In the genomic region with DNA sequence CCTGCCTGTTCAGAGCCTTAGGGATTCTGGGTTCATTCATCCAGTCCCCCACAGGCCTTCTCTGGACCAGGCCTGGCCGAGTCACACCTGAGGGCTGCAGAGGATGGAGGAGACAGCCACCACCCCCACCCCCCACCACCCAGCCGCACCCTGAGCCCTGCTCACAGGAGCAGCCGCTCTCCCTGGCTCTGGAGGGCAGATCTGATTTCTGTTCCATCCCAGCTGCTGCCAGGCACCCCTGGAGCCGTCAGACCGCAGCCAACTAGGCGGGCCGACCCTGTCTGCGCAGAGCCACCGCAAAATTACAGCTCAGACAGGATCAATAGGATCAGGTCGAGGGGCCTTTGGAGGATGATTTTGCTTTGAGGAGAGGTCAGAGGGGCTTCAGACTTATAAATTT, we compare ENCODE assay signal across 23 cellular contexts. TPM values are rescaled to one million over a fixed set of nuclear protein-coding genes. Genes with fewer than 3 reads are reported as not detected.
DNase-seq lines count a peak whose midpoint lies in the region; ATAC-seq, FAIRE-seq and TF ChIP-seq lines count a peak whose summit lies in the region.
"Had no signal": no experiment of that assay in that cellular context is flagged by ENCODE, and none has a peak within 500 bp of the region (broad histone marks: within the 10 kb centered on the region; RNA-seq: fewer than 3 reads in every experiment).

No MANE protein-coding gene starts in this region.

- no TSS peak for BruUV-seq in HepG2 (replicated peaks; lab: Mats Ljungman, UMichigan)

- H3K79me2 ChIP-seq in HepG2 (ENCODE audit: insufficient read depth, low read length): no peaks in the 10 kb centered on the region
- H3K79me2 ChIP-seq in trophoblast cell (ENCODE audit: control insufficient read depth, insufficient read depth, low read length, poor library complexity): no peaks in the 10 kb centered on the region
- no peaks in the 10 kb centered on the region; the same call in 1 of the 2 replicates for H3K79me2 ChIP-seq in H9 (ENCODE audit: insufficient read depth, low read length)

- TF ChIP-seq RAD21 in liver (IDR thresholded peaks at IDR 0.05) (no peak), HepG2 (CRISPR knock-in tag; IDR thresholded peaks at IDR 0.05) (no peak)

- H2AFZ ChIP-seq in HepG2 (ENCODE audit: low read length) (no peak overlapping the region), trophoblast cell (ENCODE audit: insufficient read depth, low read length, poor library complexity) (no peak overlapping the region), H9 (ENCODE audit: low read length) (no peak overlapping the region)

- no peak overlapping the region for H3K14ac ChIP-seq in trophoblast cell (ENCODE audit: low read length)
- H3K14ac ChIP-seq in H9 (ENCODE audit: insufficient read depth, low read length): no peak overlapping the region

- TF ChIP-seq CTCF in liver (IDR thresholded peaks at IDR 0.05; ENCODE audit: low read depth, low read length, missing input control): no peak
- TF ChIP-seq CTCF in HepG2 (CRISPR knock-in tag; IDR thresholded peaks at IDR 0.05): no peak
- TF ChIP-seq CTCF in brain (conservative IDR thresholded peaks at IDR 0.05): no peak
- no peak for TF ChIP-seq CTCF in upper lobe of right lung (IDR thresholded peaks at IDR 0.05)
- no peak for TF ChIP-seq CTCF in heart left ventricle (IDR thresholded peaks at IDR 0.05)
- TF ChIP-seq CTCF in H9 (conservative IDR thresholded peaks at IDR 0.05): no peak

- H3K18ac ChIP-seq in trophoblast cell (ENCODE audit: low read length) (no peak overlapping the region), H9 (ENCODE audit: insufficient read length, low read depth, low read length) (no peak overlapping the region)

- peaks cover 18% of the 10 kb centered on the region for H3K4me1 Mint-ChIP-seq in brain
- H3K4me1 Mint-ChIP-seq in activated T-cell treated with anti-CD3 and anti-CD28 coated beads, Interleukin-2, amount 50 U/mL, for 72 hours (ENCODE audit: low read depth): peaks cover 10% of the 10 kb centered on the region
- peaks cover 27 to 54% of the 10 kb centered on the region in 2 experiments for H3K4me1 Mint-ChIP-seq in H9
- H3K4me1 Mint-ChIP-seq: IgD-negative memory B cell had no signal

- H2BK15ac ChIP-seq in H9 (ENCODE audit: low read depth, low read length): no peak overlapping the region

- no peak overlapping the region for H2AK5ac ChIP-seq in trophoblast cell (ENCODE audit: low read length)
- H2AK5ac ChIP-seq in H9 (ENCODE audit: insufficient read length, low read length): no peak overlapping the region

- H3K36me3 ChIP-seq in liver (ENCODE audit: control insufficient read depth in 4 of 4, insufficient read depth in 3 of 4, low read depth in 1 of 4, low read length in 3 of 4): no peaks in the 10 kb centered on the region
- H3K36me3 ChIP-seq in HepG2 (replicated peaks in 1 of 2; ENCODE audit: control insufficient read depth in 1 of 2, insufficient read depth in 2 of 2, low read length in 2 of 2): no peaks in the 10 kb centered on the region
- H3K36me3 ChIP-seq in trophoblast cell (ENCODE audit: control insufficient read depth in 1 of 2, insufficient read depth in 2 of 2, low read length in 2 of 2): no peaks in the 10 kb centered on the region
- no peaks in the 10 kb centered on the region for H3K36me3 ChIP-seq in upper lobe of right lung
- H3K36me3 ChIP-seq in heart left ventricle: no peaks in the 10 kb centered on the region

- H3K4me3 ChIP-seq in liver (ENCODE audit: low read depth in 1 of 3, low read length in 3 of 3) (peak overlapping the region; percentile 61 to 88 (median 86)), HepG2 (replicated peaks in 1 of 3; ENCODE audit: insufficient read depth in 1 of 3, low read depth in 2 of 3, low read length in 3 of 3) (no peak overlapping the region), trophoblast cell (ENCODE audit: low read depth, low read length) (no peak overlapping the region), upper lobe of right lung (no peak overlapping the region), heart left ventricle (no peak overlapping the region)

- DNase-seq in HepG2 (ENCODE audit: low spot score) (no peak), trophoblast cell (no peak), upper lobe of right lung (peak; percentile 18), heart left ventricle (no peak), H9 (no peak)
- DNase-seq in activated T-cell treated with anti-CD3 and anti-CD28 coated beads, Interleukin-2, amount 50 U/mL, for 72 hours: no peak
- DNase-seq: ACHN; AML-193; Calu3; CD4-positive, alpha-beta T cell; DMS53; H7; Kasumi-1; MM.1S; NCI-H1092 treated with DMSO at 0.1 percent for 48 hours; NCI-H446; OCI-M1 had no signal

- H3K27ac Mint-ChIP-seq in brain (peak overlapping the region in 3 of 5 experiments; percentile 15 to 54 (median 16)), H9 (peak overlapping the region in 1 of 3 experiments; percentile 54; a peak in 2 of 7 replicates)
- H3K27ac Mint-ChIP-seq in activated T-cell treated with anti-CD3 and anti-CD28 coated beads, Interleukin-2, amount 50 U/mL, for 72 hours: no peak overlapping the region
- H3K27ac Mint-ChIP-seq: IgD-negative memory B cell had no signal

- H2BK120ac ChIP-seq in trophoblast cell (ENCODE audit: insufficient read depth, low read length, poor library complexity) (no peak overlapping the region), H9 (ENCODE audit: low read depth, low read length, poor library complexity, severe bottlenecking) (no peak overlapping the region)

- 35% methylated on average over 10 of the region's 10 CpGs for WGBS in liver
- WGBS in HepG2 (ENCODE audit: low lambda C conversion rate): 57% methylated on average over 6 of the region's 10 CpGs
- no CpG with 5 or more reads among the region's 10 CpGs for WGBS in trophoblast cell (ENCODE audit: extremely low coverage, insufficient coverage, insufficient read length)
- 88 to 92% (median 89%) methylated on average over 9 to 10 of the region's 10 CpGs for WGBS in heart left ventricle, 4 donors
- WGBS in H9 (ENCODE audit: extremely low coverage, insufficient read length, low lambda C conversion rate): no CpG with 5 or more reads among the region's 10 CpGs

- no peak overlapping the region for H3K4me3 Mint-ChIP-seq in brain
- no peak overlapping the region for H3K4me3 Mint-ChIP-seq in activated T-cell treated with anti-CD3 and anti-CD28 coated beads, Interleukin-2, amount 50 U/mL, for 72 hours
- H3K4me3 Mint-ChIP-seq in H9: no peak overlapping the region
- H3K4me3 Mint-ChIP-seq: CD4-positive, alpha-beta T cell; IgD-negative memory B cell had no signal

- H3K4me2 ChIP-seq in HepG2 (ENCODE audit: low read depth, low read length): no peak overlapping the region
- H3K4me2 ChIP-seq in trophoblast cell (ENCODE audit: low read length): no peak overlapping the region
- H3K4me2 ChIP-seq in H9 (ENCODE audit: insufficient read depth, insufficient read length, low read length): no peak overlapping the region

- intact Hi-C loops in HepG2 (cut with micrococcal nuclease; ENCODE audit: unreplicated experiment) (no loop called here), upper lobe of right lung (cut with DNase I) (no loop called here), heart left ventricle (cut with DNase I) (no loop called here)

- H3K23ac ChIP-seq in trophoblast cell (ENCODE audit: low read length) (no peak overlapping the region), H9 (ENCODE audit: insufficient read length, low read depth, low read length) (no peak overlapping the region)

- H2BK20ac ChIP-seq in H9 (ENCODE audit: low read depth, low read length, poor library complexity, severe bottlenecking): no peak overlapping the region

- POLR2A ChIA-PET in HepG2 (lab: Yijun Ruan, JAX): no interaction called here

- H3K36me3 Mint-ChIP-seq in brain (peaks cover 26% of the 10 kb centered on the region), H9 (ENCODE audit: insufficient read depth in 1 of 3, low read depth in 3 of 3) (no peaks in the 10 kb centered on the region; a peak in 2 of 7 replicates)
- H3K36me3 Mint-ChIP-seq in activated T-cell treated with anti-CD3 and anti-CD28 coated beads, Interleukin-2, amount 50 U/mL, for 72 hours (ENCODE audit: insufficient read depth in 2 of 2): no peaks in the 10 kb centered on the region

- H4K91ac ChIP-seq in trophoblast cell (ENCODE audit: low read depth, low read length): no peak overlapping the region
- H4K91ac ChIP-seq in H9 (ENCODE audit: insufficient read length, low read depth, low read length): no peak overlapping the region

- no peaks in the 10 kb centered on the region for H3K9me3 ChIP-seq in liver (ENCODE audit: control insufficient read depth in 4 of 4, low read length in 3 of 4)
- no peaks in the 10 kb centered on the region for H3K9me3 ChIP-seq in HepG2 (ENCODE audit: low read length)
- peaks cover 2% of the 10 kb centered on the region for H3K9me3 ChIP-seq in trophoblast cell (ENCODE audit: insufficient read depth, low read depth, low read length)
- H3K9me3 ChIP-seq in upper lobe of right lung: no peaks in the 10 kb centered on the region
- peaks cover 0 to 6% (median 0%) of the 10 kb centered on the region in 12 donors for H3K9me3 ChIP-seq in heart left ventricle
- no peaks in the 10 kb centered on the region for H3K9me3 ChIP-seq in H9 (ENCODE audit: control insufficient read depth, low read depth, low read length)

- H4K8ac ChIP-seq in trophoblast cell (ENCODE audit: low read depth, low read length): no peak overlapping the region
- no peak overlapping the region for H4K8ac ChIP-seq in H9 (replicated peaks; ENCODE audit: insufficient read length, low read depth, low read length)

- no peaks in the 10 kb centered on the region for H4K20me1 ChIP-seq in HepG2 (ENCODE audit: insufficient read depth, low read length)
- H4K20me1 ChIP-seq in H9 (ENCODE audit: control insufficient read depth, insufficient read depth, insufficient read length): peaks cover 3% of the 10 kb centered on the region

- H2BK12ac ChIP-seq in trophoblast cell (ENCODE audit: low read length): no peak overlapping the region
- H2BK12ac ChIP-seq in H9 (ENCODE audit: insufficient read length, low read depth, low read length): no peak overlapping the region

- H3K9me3 Mint-ChIP-seq in brain: peaks cover 4 to 15% (median 6%) of the 10 kb centered on the region in 5 experiments
- H3K9me3 Mint-ChIP-seq in activated T-cell treated with anti-CD3 and anti-CD28 coated beads, Interleukin-2, amount 50 U/mL, for 72 hours: peaks cover 0 to 2% of the 10 kb centered on the region in 2 donors
- no peaks in the 10 kb centered on the region for H3K9me3 Mint-ChIP-seq in H9
- H3K9me3 Mint-ChIP-seq: CD4-positive, alpha-beta T cell had no signal

- CTCF ChIA-PET in HepG2 (lab: Yijun Ruan, JAX; ENCODE audit: low intra/inter-chr PET ratio, low total read pairs): no interaction called here

- in situ Hi-C loops in HepG2 (cut with HindIII; ENCODE audit: extremely low pct_ligation_motif_present, low pct_unique_long_range_greater_than_20kb): no loop called here

- no peak for FAIRE-seq in HepG2 (lab: Jason Lieb, UNC)
- FAIRE-seq: GM19239 had no signal

- H3K9ac ChIP-seq in liver (ENCODE audit: low read depth in 1 of 2, low read length in 2 of 2) (peak overlapping the region; percentile 70 to 83), HepG2 (ENCODE audit: insufficient read depth, low read depth, low read length) (no peak overlapping the region), trophoblast cell (ENCODE audit: low read length) (no peak overlapping the region), H9 (ENCODE audit: extremely low read depth, insufficient read length, low read length) (no peak overlapping the region)

- H3K79me1 ChIP-seq in trophoblast cell (ENCODE audit: low read length): no peaks in the 10 kb centered on the region
- H3K79me1 ChIP-seq in H9 (ENCODE audit: insufficient read depth, low read depth, low read length, poor library complexity, severe bottlenecking): peaks cover 3% of the 10 kb centered on the region

- no peak overlapping the region for H3K56ac ChIP-seq in H9 (ENCODE audit: insufficient read length, low read depth, low read length)

- no peak for TF ChIP-seq EP300 in HepG2 (IDR thresholded peaks at IDR 0.05; ENCODE audit: low read depth in 2 of 2, low read length in 2 of 2)
- no peak for TF ChIP-seq EP300 in HepG2 (CRISPR knock-in tag; IDR thresholded peaks at IDR 0.05; ENCODE audit: borderline replicate concordance)

- no peak for TF ChIP-seq POLR2A in HepG2 (IDR thresholded peaks at IDR 0.05; ENCODE audit: insufficient read depth in 1 of 2, low read depth in 2 of 2, low read length in 2 of 2)
- TF ChIP-seq POLR2A in heart left ventricle (IDR thresholded peaks at IDR 0.05): no peak

- H3K4ac ChIP-seq in trophoblast cell (ENCODE audit: low read depth, low read length) (no peak overlapping the region), H9 (ENCODE audit: low read depth, low read length) (no peak overlapping the region)

- H3K27me3 ChIP-seq in liver (ENCODE audit: control insufficient read depth in 4 of 4, insufficient read depth in 4 of 4, low read length in 3 of 4) (no peaks in the 10 kb centered on the region), HepG2 (ENCODE audit: control insufficient read depth in 1 of 2, insufficient read depth in 2 of 2, low read length in 2 of 2) (peaks cover 3 to 10% of the 10 kb centered on the region in 2 experiments; a peak in 3 of 5 replicates), trophoblast cell (ENCODE audit: insufficient read depth, low read length) (no peaks in the 10 kb centered on the region), upper lobe of right lung (peaks cover under 1% of the 10 kb centered on the region), heart left ventricle (peaks cover 0 to 18% (median 0%) of the 10 kb centered on the region in 9 donors), H9 (ENCODE audit: insufficient read depth, low read length) (no peaks in the 10 kb centered on the region)

- ATAC-seq in HepG2: no peak; the same call in 2 of the 3 replicates
- ATAC-seq in upper lobe of right lung: no peak
- ATAC-seq in heart left ventricle: no peak
- no peak for ATAC-seq in activated T-cell treated with anti-CD3 and anti-CD28 coated beads, Interleukin-2, amount 50 U/mL, for 72 hours (replicated peaks in 1 of 2)

- H3K23me2 ChIP-seq in H9 (ENCODE audit: insufficient read length, low read depth, low read length, poor library complexity, severe bottlenecking): no peaks in the 10 kb centered on the region

- H3K27ac ChIP-seq in liver (ENCODE audit: low read depth in 1 of 2, low read length in 2 of 2) (peak overlapping the region; percentile 91 to 92), HepG2 (ENCODE audit: extremely low read length, insufficient read depth, low read length) (no peak overlapping the region), trophoblast cell (ENCODE audit: low read depth, low read length) (no peak overlapping the region), upper lobe of right lung (no peak overlapping the region), heart left ventricle (no peak overlapping the region), H9 (ENCODE audit: insufficient read length, low read depth, low read length) (no peak overlapping the region)

- no peak overlapping the region for H3T11ph ChIP-seq in H9 (ENCODE audit: low read length)

- H3K27me3 Mint-ChIP-seq in brain (peaks cover 5% of the 10 kb centered on the region), H9 (ENCODE audit: low read depth) (no peaks in the 10 kb centered on the region; the same call in 1 of the 2 replicates)
- H3K27me3 Mint-ChIP-seq in activated T-cell treated with anti-CD3 and anti-CD28 coated beads, Interleukin-2, amount 50 U/mL, for 72 hours (ENCODE audit: low read depth): no peaks in the 10 kb centered on the region
- H3K27me3 Mint-ChIP-seq: CD4-positive, alpha-beta T cell had no signal

- peaks cover 8 to 60% (median 36%) of the 10 kb centered on the region in 4 donors for H3K4me1 ChIP-seq in liver (ENCODE audit: control insufficient read depth in 4 of 4, insufficient read depth in 4 of 4, low read length in 3 of 4)
- peaks cover 13% of the 10 kb centered on the region; the same call in 1 of the 2 replicates for H3K4me1 ChIP-seq in HepG2 (ENCODE audit: insufficient read depth, low read length)
- no peaks in the 10 kb centered on the region for H3K4me1 ChIP-seq in trophoblast cell (ENCODE audit: control insufficient read depth in 1 of 2, insufficient read depth in 2 of 2, low read length in 2 of 2)
- H3K4me1 ChIP-seq in upper lobe of right lung: no peaks in the 10 kb centered on the region
- H3K4me1 ChIP-seq in heart left ventricle: no peaks in the 10 kb centered on the region
- H3K4me1 ChIP-seq in H9 (ENCODE audit: insufficient read depth, low read length): no peaks in the 10 kb centered on the region; the same call in 1 of the 2 replicates

- no peak overlapping the region for H4K5ac ChIP-seq in H9 (ENCODE audit: insufficient read length, low read depth, low read length)

- H2BK5ac ChIP-seq in trophoblast cell (ENCODE audit: low read depth, low read length, poor library complexity) (no peak overlapping the region), H9 (ENCODE audit: insufficient read length, low read length) (no peak overlapping the region)

- H4K12ac ChIP-seq in trophoblast cell (ENCODE audit: low read depth, low read length): peak overlapping the region; percentile 36

RNA-seq across cellular contexts. Expression of a gene that starts 41.0 kb away (rescaled TPM):
- total RNA-seq in liver: 1 to 10 TPM; 1.1 to 7.7 TPM
- polyA plus RNA-seq in liver: 1 to 10 TPM; 2.2 to 7.6 TPM
- total RNA-seq in HepG2 (2016; rRNA removed; fragmentation: Illumina TruSeq; extraction: Trizol): not detected in 2 replicates
- not detected in 2 replicates for total RNA-seq in HepG2 (2016; cell fraction: cytosol; rRNA removed; fragmentation: Illumina TruSeq; extraction: Trizol; ENCODE audit: low read depth)
- total RNA-seq in HepG2 (2016; cell fraction: insoluble cytoplasmic fraction; rRNA removed; fragmentation: Illumina TruSeq; extraction: Trizol): not detected in 2 replicates
- not detected in 2 replicates for total RNA-seq in HepG2 (2016; cell fraction: membrane; rRNA removed; fragmentation: Illumina TruSeq; extraction: Trizol)
- not detected in 2 replicates for total RNA-seq in HepG2 (2016; cell fraction: nucleus; rRNA removed; fragmentation: Illumina TruSeq; extraction: Trizol)
- not detected in 2 replicates for polyA plus RNA-seq in HepG2 (2011; rRNA removed)
- not detected in 2 replicates for polyA plus RNA-seq in HepG2 (2011; cell fraction: cytosol; rRNA removed)
- not detected in 2 replicates for polyA plus RNA-seq in HepG2 (2011; cell fraction: nucleus; rRNA removed)
- polyA plus RNA-seq in HepG2 (2012): not detected in 2 replicates
- polyA plus RNA-seq in HepG2 (2016; cell fraction: cytosol; fragmentation: Illumina TruSeq; extraction: Trizol; ENCODE audit: low read depth): not detected in 2 replicates
- polyA plus RNA-seq in HepG2 (2016; cell fraction: insoluble cytoplasmic fraction; fragmentation: Illumina TruSeq; extraction: Trizol; ENCODE audit: low read depth): not detected in 2 replicates
- not detected in 2 replicates for polyA plus RNA-seq in HepG2 (2016; cell fraction: membrane; fragmentation: Illumina TruSeq; extraction: Trizol; ENCODE audit: low read depth)
- polyA plus RNA-seq in HepG2 (2016; cell fraction: nucleus; fragmentation: Illumina TruSeq; extraction: Trizol; ENCODE audit: insufficient read depth, low read depth): not detected in 2 replicates
- polyA minus RNA-seq in HepG2 (2011; rRNA and poly(A)+ RNA removed; ENCODE audit: low replicate concordance): not detected in 2 replicates
- polyA minus RNA-seq in HepG2 (2011; cell fraction: cytosol; rRNA and poly(A)+ RNA removed): not detected in 2 replicates
- not detected in 2 replicates for polyA minus RNA-seq in HepG2 (2011; cell fraction: nucleus; rRNA and poly(A)+ RNA removed)
- 6.0 TPM for polyA plus RNA-seq in brain (ENCODE audit: insufficient read depth, low read depth, low replicate concordance)
- 0.27 and 0.29 TPM in 2 replicates for polyA plus RNA-seq in trophoblast cell (2013)
- 0.20 TPM for total RNA-seq in upper lobe of right lung
- under 1 TPM in 6 of 9 donors, not detected in 3; 0.02 to 0.22 (median 0.15) TPM for total RNA-seq in heart left ventricle
- not detected for polyA plus RNA-seq in heart left ventricle
- under 1 TPM; 0.19 to 0.32 TPM for total RNA-seq in activated T-cell treated with anti-CD3 and anti-CD28 coated beads, Interleukin-2, amount 50 U/mL, for 72 hours
- total RNA-seq in H9 (2021): 6.3 and 6.4 TPM in 2 replicates
- total RNA-seq: Calu3, HT1080, RPMI7951 had no signal
- polyA plus RNA-seq: IgD-negative memory B cell had no signal

Comparison
In these comparisons a context has a peak if more than half of its experiments do, and no peak if none do; other contexts are left out.
1. H3K27ac ChIP-seq: peak in liver (2 of 2); none in HepG2 (single experiment), trophoblast cell (single experiment), upper lobe of right lung (single experiment), heart left ventricle (0 of 12) and H9 (single experiment).
2. H3K4me3 ChIP-seq: peak in liver (3 of 3); none in HepG2 (0 of 3), trophoblast cell (single experiment), upper lobe of right lung (single experiment) and heart left ventricle (0 of 12).
3. H3K9ac ChIP-seq: peak in liver (2 of 2); none in HepG2 (single experiment), trophoblast cell (single experiment) and H9 (single experiment).